In the genomic region with DNA sequence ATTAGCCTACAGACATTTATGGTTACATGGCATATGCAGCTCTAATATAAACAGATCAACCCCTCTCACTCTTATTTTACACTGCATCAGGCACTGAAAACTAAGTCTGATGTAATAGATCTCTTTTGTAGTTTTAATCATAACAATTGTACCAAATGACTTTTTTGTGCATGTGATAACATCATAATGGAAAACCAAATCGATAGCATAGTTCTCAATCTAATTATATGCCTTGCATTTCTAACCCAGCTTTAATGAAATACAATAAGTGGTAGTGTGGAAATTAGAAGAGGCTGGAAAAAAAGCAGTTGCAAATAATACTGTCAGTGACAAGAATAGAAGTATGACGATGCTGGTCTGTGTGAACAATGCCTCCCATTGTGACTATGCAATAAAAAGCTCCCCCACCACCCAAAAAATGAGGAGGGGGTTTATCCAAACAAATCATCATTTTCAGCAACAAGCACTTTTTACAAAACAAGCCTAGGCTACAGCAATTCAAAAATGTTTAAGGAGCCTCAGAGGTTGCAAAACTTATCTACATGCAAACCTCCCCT, we compare ENCODE assay signal across 16 cellular contexts.
"Had no signal": no experiment of that assay in that cellular context is flagged by ENCODE, and none has a peak within 500 bp of the region (broad histone marks: within the 10 kb centered on the region; RNA-seq: fewer than 3 reads in every experiment).

No MANE protein-coding gene starts in this region.

- ATAC-seq: activated T-cell treated with anti-CD3 and anti-CD28 coated beads, Interleukin-2, amount 50 U/mL, for 72 hours; left lobe of liver had no signal

- DNase-seq: activated CD4-positive, alpha-beta T cell treated with anti-CD3 and anti-CD28 coated beads for 1 hour; activated CD8-positive, alpha-beta memory T cell treated with anti-CD3 and anti-CD28 coated beads for 24 hours; activated CD8-positive, alpha-beta memory T cell treated with anti-CD3 and anti-CD28 coated beads, Interleukin-2, amount 50 U/mL, for 48 hours; activated gamma-delta T cell; activated T-cell treated with anti-CD3 and anti-CD28 coated beads, Interleukin-2, amount 50 U/mL, for 72 hours; erythroblast; foreskin melanocyte; kidney; posterior cingulate gyrus; retina; spleen; stimulated activated naive CD4-positive, alpha-beta T cell; transverse colon; uterus; WERI-Rb-1 had no signal
